1 cellular context compared by ENCODE assay signal in genomic region chr1:115478933-115479551, GRCh38.
TF ChIP-seq lines count a peak whose summit lies in the region.

No MANE protein-coding gene starts in this region.

TF ChIP-seq in IMR-90, 13 proteins besides CTCF, POLR2A, EP300 and RAD21 (continued from another document):
- TF ChIP-seq CEBPB (IDR thresholded peaks at IDR 0.05; ENCODE audit: low read depth, low read length) (no peak), RFX5 (IDR thresholded peaks at IDR 0.05; ENCODE audit: low read depth, low read length) (no peak), BHLHE40 (IDR thresholded peaks at IDR 0.05; ENCODE audit: low read depth, low read length) (no peak)
